In the genomic region with DNA sequence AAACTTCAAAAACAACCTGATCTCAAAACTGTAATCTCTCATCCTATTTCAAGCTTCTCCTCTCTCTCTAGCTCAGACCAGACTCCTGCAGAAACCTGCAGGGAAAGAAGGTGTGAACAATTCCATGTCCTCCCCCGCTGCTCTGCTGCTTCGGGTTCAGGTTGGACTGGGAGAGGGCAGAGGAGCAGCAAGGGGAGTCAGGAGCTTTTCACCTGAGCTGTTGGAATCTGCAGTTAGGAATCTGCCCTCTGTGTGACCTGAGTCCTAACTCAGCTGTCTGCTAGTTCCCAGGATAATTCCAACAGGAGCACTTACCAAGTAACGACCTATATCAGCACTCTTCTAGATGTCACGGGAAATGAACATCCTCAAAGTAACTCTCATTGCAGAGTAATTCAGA, we compare ENCODE assay signal across 17 cellular contexts.
DNase-seq lines count a peak whose midpoint lies in the region; ATAC-seq and TF ChIP-seq lines count a peak whose summit lies in the region.
"Had no signal": no experiment of that assay in that cellular context is flagged by ENCODE, and none has a peak within 500 bp of the region (broad histone marks: within the 10 kb centered on the region; RNA-seq: fewer than 3 reads in every experiment).

No MANE protein-coding gene starts in this region.

- H3K27ac ChIP-seq in iPS-20b (ENCODE audit: low read length) (no peak overlapping the region), neural cell (ENCODE audit: low read length) (no peak overlapping the region)
- H3K27ac ChIP-seq: 22Rv1, GM23248 had no signal

- no peak overlapping the region for H3K4me3 Mint-ChIP-seq in T-helper 17 cell
- no peak overlapping the region for H3K4me3 Mint-ChIP-seq in activated CD8-positive, alpha-beta memory T cell treated with anti-CD3 and anti-CD28 coated beads, Interleukin-2, amount 10 ng/mL, durations not matched to agents 7 days and 5 days
- H3K4me3 Mint-ChIP-seq: CD14-positive monocyte; CD8-positive, alpha-beta memory T cell had no signal

- no peak for TF ChIP-seq RAD21 in neural cell (conservative IDR thresholded peaks at IDR 0.05)

- H3K27me3 ChIP-seq in iPS-20b (ENCODE audit: insufficient read depth, low read length), result no peaks in the 10 kb centered on the region
- H3K27me3 ChIP-seq in neural cell (ENCODE audit: insufficient read depth, low read depth, low read length), result no peaks in the 10 kb centered on the region

- no peak overlapping the region for H3K9ac ChIP-seq in iPS-20b (ENCODE audit: low read depth, low read length)
- H3K9ac ChIP-seq in neural cell (ENCODE audit: low read length), result no peak overlapping the region
- H3K9ac ChIP-seq: GM23248 had no signal

- H3K9me2 ChIP-seq in neural cell (ENCODE audit: insufficient read depth, low read length), result no peaks in the 10 kb centered on the region

- no peaks in the 10 kb centered on the region for H3K36me3 ChIP-seq in iPS-20b (ENCODE audit: insufficient read depth, low read depth, low read length)
- no peaks in the 10 kb centered on the region for H3K36me3 ChIP-seq in neural cell (ENCODE audit: insufficient read depth, low read length)
- H3K36me3 ChIP-seq: HAP-1 had no signal

- CTCF ChIA-PET in activated CD8-positive, alpha-beta memory T cell treated with anti-CD3 and anti-CD28 coated beads, Interleukin-2, amount 10 ng/mL, durations not matched to agents 7 days and 5 days (lab: Charles Lee), result interaction anchor here (1.2 kb wide), 1 partner anchor 14 kb away, joined by 3 read pairs; no protein-coding TSS in a partner anchor

- no peak for TF ChIP-seq CTCF in neural cell (IDR thresholded peaks at IDR 0.05; ENCODE audit: poor library complexity, severe bottlenecking)

- H3F3A ChIP-seq in neural cell (ENCODE audit: insufficient read depth, low read length, poor library complexity, severe bottlenecking), result no peaks in the 10 kb centered on the region

- DNase-seq in DMS79 treated with DMSO at 0.1 percent for 48 hours (lab: John Stamatoyannopoulos, UW) (peak; percentile 21), DMS79 (lab: John Stamatoyannopoulos, UW) (no peak), T-helper 17 cell (no peak)
- DNase-seq in activated CD8-positive, alpha-beta memory T cell treated with anti-CD3 and anti-CD28 coated beads, Interleukin-2, amount 10 ng/mL, durations not matched to agents 7 days and 5 days, result no peak
- no peak for DNase-seq in activated CD4-positive, CD25-positive, alpha-beta regulatory T cell treated with anti-CD3 and anti-CD28 coated beads, Interleukin-2, amount 50 U/mL, for 72 hours
- DNase-seq: CD8-positive, alpha-beta memory T cell; DND-41; GF-D8; GM23248; IMR-90; KBM-7 had no signal

- no peak for ATAC-seq in T-helper 17 cell
- no peak for ATAC-seq in GM21717 (IDR thresholded peaks at IDR 0.05; ENCODE audit: unreplicated experiment)
- no peak for ATAC-seq in activated CD8-positive, alpha-beta memory T cell treated with anti-CD3 and anti-CD28 coated beads, Interleukin-2, amount 10 ng/mL, durations not matched to agents 7 days and 5 days

- H3K27ac Mint-ChIP-seq in T-helper 17 cell, result peak overlapping the region; percentile 60
- H3K27ac Mint-ChIP-seq in activated CD8-positive, alpha-beta memory T cell treated with anti-CD3 and anti-CD28 coated beads, Interleukin-2, amount 10 ng/mL, durations not matched to agents 7 days and 5 days, result no peak overlapping the region
- H3K27ac Mint-ChIP-seq: CD14-positive monocyte; CD8-positive, alpha-beta memory T cell had no signal

- H3K9me3 Mint-ChIP-seq in activated CD8-positive, alpha-beta memory T cell treated with anti-CD3 and anti-CD28 coated beads, Interleukin-2, amount 10 ng/mL, durations not matched to agents 7 days and 5 days (ENCODE audit: low read depth), result no peaks in the 10 kb centered on the region
- H3K9me3 Mint-ChIP-seq: CD8-positive, alpha-beta memory T cell had no signal

- H3K4me1 ChIP-seq in iPS-20b (ENCODE audit: insufficient read depth, low read length), result peaks cover 11% of the 10 kb centered on the region
- H3K4me1 ChIP-seq: HAP-1 had no signal

- H4K20me1 ChIP-seq in neural cell (ENCODE audit: insufficient read depth), result no peaks in the 10 kb centered on the region

- no peak overlapping the region for H3K4me2 ChIP-seq in neural cell (ENCODE audit: low read length)

- TF ChIP-seq EP300 in neural cell (conservative IDR thresholded peaks at IDR 0.05; ENCODE audit: poor library complexity, severe bottlenecking), result no peak

- H2AFZ ChIP-seq in neural cell (ENCODE audit: low read depth, low read length), result no peak overlapping the region
- H2AFZ ChIP-seq: GM23248 had no signal

- no peaks in the 10 kb centered on the region for H3K79me2 ChIP-seq in neural cell (replicated peaks; ENCODE audit: insufficient read depth, low read length)

- H3K4me1 Mint-ChIP-seq in T-helper 17 cell, result no peaks in the 10 kb centered on the region
- no peaks in the 10 kb centered on the region for H3K4me1 Mint-ChIP-seq in activated CD8-positive, alpha-beta memory T cell treated with anti-CD3 and anti-CD28 coated beads, Interleukin-2, amount 10 ng/mL, durations not matched to agents 7 days and 5 days
- H3K4me1 Mint-ChIP-seq: CD14-positive monocyte; CD8-positive, alpha-beta memory T cell had no signal

- H3K36me3 Mint-ChIP-seq in T-helper 17 cell (ENCODE audit: low read depth), result peaks cover 3% of the 10 kb centered on the region
- H3K36me3 Mint-ChIP-seq in activated CD8-positive, alpha-beta memory T cell treated with anti-CD3 and anti-CD28 coated beads, Interleukin-2, amount 10 ng/mL, durations not matched to agents 7 days and 5 days, result no peaks in the 10 kb centered on the region
- H3K36me3 Mint-ChIP-seq: CD14-positive monocyte; CD8-positive, alpha-beta memory T cell had no signal

- peak overlapping the region; percentile 32; the same call in 1 of the 2 replicates for H3K4me3 ChIP-seq in iPS-20b (ENCODE audit: low read length)
- H3K4me3 ChIP-seq in neural cell (ENCODE audit: low read length), result no peak overlapping the region
- H3K4me3 ChIP-seq: GM23248, HAP-1 had no signal

- H3K9me3 ChIP-seq in T-helper 17 cell (ENCODE audit: control insufficient read depth, low read length, poor library complexity, severe bottlenecking) (no peaks in the 10 kb centered on the region), iPS-20b (ENCODE audit: insufficient read depth, low read depth, low read length) (no peaks in the 10 kb centered on the region), neural cell (ENCODE audit: low read length) (no peaks in the 10 kb centered on the region)
- H3K9me3 ChIP-seq: HAP-1 had no signal

- peaks cover 64% of the 10 kb centered on the region for H3K27me3 Mint-ChIP-seq in T-helper 17 cell
- H3K27me3 Mint-ChIP-seq in activated CD8-positive, alpha-beta memory T cell treated with anti-CD3 and anti-CD28 coated beads, Interleukin-2, amount 10 ng/mL, durations not matched to agents 7 days and 5 days, result peaks cover 27% of the 10 kb centered on the region

TF ChIP-seq in neural cell, 6 proteins besides CTCF, POLR2A, EP300 and RAD21:
- TF ChIP-seq TAF1 (IDR thresholded peaks at IDR 0.05; ENCODE audit: low read depth) (no peak), EZH2 (IDR thresholded peaks at IDR 0.05; ENCODE audit: borderline replicate concordance, insufficient read depth, low read length, poor library complexity, severe bottlenecking) (no peak), MXI1 (conservative IDR thresholded peaks at IDR 0.05; ENCODE audit: poor library complexity, severe bottlenecking) (no peak), POLR2AphosphoS5 (IDR thresholded peaks at IDR 0.05) (peak; percentile 13), SMC3 (conservative IDR thresholded peaks at IDR 0.05; ENCODE audit: poor library complexity) (no peak)
- TF ChIP-seq, protein P1, sequence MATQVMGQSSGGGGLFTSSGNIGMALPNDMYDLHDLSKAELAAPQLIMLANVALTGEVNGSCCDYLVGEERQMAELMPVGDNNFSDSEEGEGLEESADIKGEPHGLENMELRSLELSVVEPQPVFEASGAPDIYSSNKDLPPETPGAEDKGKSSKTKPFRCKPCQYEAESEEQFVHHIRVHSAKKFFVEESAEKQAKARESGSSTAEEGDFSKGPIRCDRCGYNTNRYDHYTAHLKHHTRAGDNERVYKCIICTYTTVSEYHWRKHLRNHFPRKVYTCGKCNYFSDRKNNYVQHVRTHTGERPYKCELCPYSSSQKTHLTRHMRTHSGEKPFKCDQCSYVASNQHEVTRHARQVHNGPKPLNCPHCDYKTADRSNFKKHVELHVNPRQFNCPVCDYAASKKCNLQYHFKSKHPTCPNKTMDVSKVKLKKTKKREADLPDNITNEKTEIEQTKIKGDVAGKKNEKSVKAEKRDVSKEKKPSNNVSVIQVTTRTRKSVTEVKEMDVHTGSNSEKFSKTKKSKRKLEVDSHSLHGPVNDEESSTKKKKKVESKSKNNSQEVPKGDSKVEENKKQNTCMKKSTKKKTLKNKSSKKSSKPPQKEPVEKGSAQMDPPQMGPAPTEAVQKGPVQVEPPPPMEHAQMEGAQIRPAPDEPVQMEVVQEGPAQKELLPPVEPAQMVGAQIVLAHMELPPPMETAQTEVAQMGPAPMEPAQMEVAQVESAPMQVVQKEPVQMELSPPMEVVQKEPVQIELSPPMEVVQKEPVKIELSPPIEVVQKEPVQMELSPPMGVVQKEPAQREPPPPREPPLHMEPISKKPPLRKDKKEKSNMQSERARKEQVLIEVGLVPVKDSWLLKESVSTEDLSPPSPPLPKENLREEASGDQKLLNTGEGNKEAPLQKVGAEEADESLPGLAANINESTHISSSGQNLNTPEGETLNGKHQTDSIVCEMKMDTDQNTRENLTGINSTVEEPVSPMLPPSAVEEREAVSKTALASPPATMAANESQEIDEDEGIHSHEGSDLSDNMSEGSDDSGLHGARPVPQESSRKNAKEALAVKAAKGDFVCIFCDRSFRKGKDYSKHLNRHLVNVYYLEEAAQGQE (IDR thresholded peaks at IDR 0.05; ENCODE audit: borderline replicate concordance), result peak; percentile 63
